ENCODE assay signal across 9 cellular contexts in genomic region chrX:19535481-19535880, GRCh38. TPM values are rescaled to one million over a fixed set of nuclear protein-coding genes. Genes with fewer than 3 reads are reported as not detected.
DNase-seq lines count a peak whose midpoint lies in the region; ATAC-seq, FAIRE-seq and TF ChIP-seq lines count a peak whose summit lies in the region.
"Had no signal": no experiment of that assay in that cellular context is flagged by ENCODE, and none has a peak within 500 bp of the region (broad histone marks: within the 10 kb centered on the region; RNA-seq: fewer than 3 reads in every experiment).

No MANE protein-coding gene starts in this region.

- H3K27ac ChIP-seq in OCI-LY1 (ENCODE audit: low read depth, low read length, poor library complexity, severe bottlenecking) (no peak overlapping the region), fibroblast of lung (ENCODE audit: insufficient read depth, low read length) (no peak overlapping the region), testis (no peak overlapping the region)

- WGBS in testis, 2 donors: 49 to 60% methylated on average over 2 of the region's 2 CpGs

- no peak overlapping the region for H3K9ac ChIP-seq in OCI-LY1 (ENCODE audit: low read length)
- H3K9ac ChIP-seq in fibroblast of lung (ENCODE audit: insufficient read depth, low read length): no peak overlapping the region

- H4K20me1 ChIP-seq in OCI-LY1 (ENCODE audit: insufficient read depth, low read length) (no peaks in the 10 kb centered on the region), fibroblast of lung (ENCODE audit: control insufficient read depth, extremely low read depth, insufficient read depth, low read length) (no peaks in the 10 kb centered on the region)

- H3K4me1 ChIP-seq in OCI-LY1 (ENCODE audit: insufficient read depth, low read length, severe bottlenecking) (no peaks in the 10 kb centered on the region), fibroblast of lung (ENCODE audit: control insufficient read depth, extremely low read depth, insufficient read depth, low read length) (no peaks in the 10 kb centered on the region), testis (no peaks in the 10 kb centered on the region)

- no peak for FAIRE-seq in GM19239 (lab: Jason Lieb, UNC)

- TF ChIP-seq CTCF in OCI-LY1 (IDR thresholded peaks at IDR 0.05; ENCODE audit: low read length) (peak; percentile 6; the same call in 1 of the 2 replicates), fibroblast of lung (conservative IDR thresholded peaks at IDR 0.05 in 1 of 2, IDR thresholded peaks at IDR 0.05 in 1 of 2; ENCODE audit: low read depth in 1 of 2, low read length in 2 of 2) (peak; percentile 37 to 49), testis (IDR thresholded peaks at IDR 0.05) (peak in 2 of 3 experiments; percentile 5 to 24), GM13977 (IDR thresholded peaks at IDR 0.05; ENCODE audit: extremely low read depth, insufficient read depth, missing control alignments) (no peak)

- H3K4me3 ChIP-seq in OCI-LY1 (ENCODE audit: low read depth, low read length, poor library complexity, severe bottlenecking) (no peak overlapping the region), fibroblast of lung (replicated peaks in 1 of 4; ENCODE audit: control extremely low read depth in 1 of 4, insufficient read depth in 1 of 4, low read depth in 3 of 4, low read length in 4 of 4) (no peak overlapping the region), testis (no peak overlapping the region)

- in situ Hi-C loops in GM13977 (cut with MboI; ENCODE audit: low pct_unique_long_range_greater_than_20kb, low sequenced_read_pairs, unreplicated experiment): no loop called here

- no peaks in the 10 kb centered on the region for H3K9me2 ChIP-seq in OCI-LY1 (ENCODE audit: low read depth, low read length)

- H3K36me3 ChIP-seq in OCI-LY1 (ENCODE audit: insufficient read depth, low read length): peaks cover 13% of the 10 kb centered on the region; the same call in 1 of the 2 replicates
- no peaks in the 10 kb centered on the region for H3K36me3 ChIP-seq in fibroblast of lung (ENCODE audit: control insufficient read depth, insufficient read depth, low read length)
- no peaks in the 10 kb centered on the region for H3K36me3 ChIP-seq in testis (ENCODE audit: low read depth, missing control alignments)

- peaks cover 28% of the 10 kb centered on the region for H3K36me3 Mint-ChIP-seq in activated T-cell treated with anti-CD3 and anti-CD28 coated beads, Interleukin-2, amount 50 U/mL, for 24 hours (ENCODE audit: low read depth)

- no peaks in the 10 kb centered on the region for H3F3A ChIP-seq in OCI-LY1 (ENCODE audit: insufficient read depth, low read length)

- peak overlapping the region; percentile 63 for H3K27ac Mint-ChIP-seq in activated T-cell treated with anti-CD3 and anti-CD28 coated beads, Interleukin-2, amount 50 U/mL, for 24 hours

- H3K9me3 ChIP-seq in OCI-LY1 (ENCODE audit: low read length) (no peaks in the 10 kb centered on the region), fibroblast of lung (ENCODE audit: control insufficient read depth, insufficient read depth, low read depth, low read length) (no peaks in the 10 kb centered on the region), testis (no peaks in the 10 kb centered on the region)

- intact Hi-C loops in testis (cut with DNase I; ENCODE audit: low total_unique reads): no loop called here

- TF ChIP-seq POLR2A in testis (IDR thresholded peaks at IDR 0.05): no peak

- no peaks in the 10 kb centered on the region for H3K4me1 Mint-ChIP-seq in activated T-cell treated with anti-CD3 and anti-CD28 coated beads, Interleukin-2, amount 50 U/mL, for 24 hours (ENCODE audit: low read depth)

- ATAC-seq in GM21529 (IDR thresholded peaks at IDR 0.05; ENCODE audit: unreplicated experiment): no peak

- peaks cover 13% of the 10 kb centered on the region for H3K27me3 Mint-ChIP-seq in activated T-cell treated with anti-CD3 and anti-CD28 coated beads, Interleukin-2, amount 50 U/mL, for 24 hours

- H2AFZ ChIP-seq in OCI-LY1 (ENCODE audit: low read length) (no peak overlapping the region), fibroblast of lung (ENCODE audit: low read length) (no peak overlapping the region)

- H3K4me2 ChIP-seq in OCI-LY1 (ENCODE audit: low read length) (no peak overlapping the region), fibroblast of lung (ENCODE audit: extremely low read depth, insufficient read depth, low read length) (no peak overlapping the region)

- no peaks in the 10 kb centered on the region for H3K27me3 ChIP-seq in OCI-LY1 (ENCODE audit: insufficient read depth, low read length)
- no peaks in the 10 kb centered on the region for H3K27me3 ChIP-seq in fibroblast of lung (ENCODE audit: control insufficient read depth, insufficient read depth, low read length)
- H3K27me3 ChIP-seq in testis: no peaks in the 10 kb centered on the region

- H3K79me2 ChIP-seq in OCI-LY1 (ENCODE audit: insufficient read depth, low read length) (no peaks in the 10 kb centered on the region), fibroblast of lung (ENCODE audit: control insufficient read depth, insufficient read depth, low read length) (no peaks in the 10 kb centered on the region)

- no peak for DNase-seq in activated T-cell treated with anti-CD3 and anti-CD28 coated beads, Interleukin-2, amount 50 U/mL, for 24 hours
- DNase-seq in activated T-cell treated with anti-CD3 and anti-CD28 coated beads for 4 hours (no peak), fibroblast of lung (ENCODE audit: low read depth in 2 of 2) (peak in 1 of 2 donors; percentile 65), testis (no peak), GM19239 (ENCODE audit: insufficient read length, low spot score) (no peak), GM13977 (ENCODE audit: low spot score) (no peak)
- DNase-seq: SHP77 treated with DMSO at 0.1 percent for 48 hours had no signal

- no peaks in the 10 kb centered on the region for H3K9me3 Mint-ChIP-seq in activated T-cell treated with anti-CD3 and anti-CD28 coated beads, Interleukin-2, amount 50 U/mL, for 24 hours

- H3K4me3 Mint-ChIP-seq in activated T-cell treated with anti-CD3 and anti-CD28 coated beads, Interleukin-2, amount 50 U/mL, for 24 hours: no peak overlapping the region

RNA-seq across cellular contexts. Expression of gene MAP3K15, which starts 20.2 kb away (rescaled TPM):
- total RNA-seq in fibroblast of lung (under 0.01 TPM in 2 replicates), testis (1 to 10 TPM; 2.5 TPM)
- polyA plus RNA-seq in fibroblast of lung (0.07 and 0.14 TPM in 2 replicates), testis (ENCODE audit: insufficient read depth, low read depth, low replicate concordance) (1.7 TPM)
- 0.06 and 0.12 TPM in 2 replicates for polyA plus RNA-seq in fibroblast of lung (2012)
- polyA minus RNA-seq in fibroblast of lung (ENCODE audit: low replicate concordance): not detected in 2 replicates
